In genomic region chr12:100101000-100101399, GRCh38 we compare ENCODE assay signal across 24 cellular contexts. TPM values are rescaled to one million over a fixed set of nuclear protein-coding genes. Genes with fewer than 3 reads are reported as not detected.
DNase-seq lines count a peak whose midpoint lies in the region; ATAC-seq and TF ChIP-seq lines count a peak whose summit lies in the region.
"Had no signal": no experiment of that assay in that cellular context is flagged by ENCODE, and none has a peak within 500 bp of the region (broad histone marks: within the 10 kb centered on the region; RNA-seq: fewer than 3 reads in every experiment).

No MANE protein-coding gene starts in this region.

- TF ChIP-seq CTCF in epithelial cell of esophagus (IDR thresholded peaks at IDR 0.05; ENCODE audit: insufficient read depth, low read depth, low read length, missing control alignments): no peak

- peak overlapping the region; percentile 21 for H3K27ac Mint-ChIP-seq in activated CD8-positive, alpha-beta memory T cell treated with anti-CD3 and anti-CD28 coated beads, Interleukin-2, amount 10 ng/mL, durations not matched to agents 7 days and 5 days

- peaks cover 34% of the 10 kb centered on the region for H3K36me3 Mint-ChIP-seq in activated CD8-positive, alpha-beta memory T cell treated with anti-CD3 and anti-CD28 coated beads, Interleukin-2, amount 10 ng/mL, durations not matched to agents 7 days and 5 days

- ATAC-seq in activated CD8-positive, alpha-beta memory T cell treated with anti-CD3 and anti-CD28 coated beads, Interleukin-2, amount 10 ng/mL, durations not matched to agents 7 days and 5 days: peak; percentile 27
- ATAC-seq in HG02610 (IDR thresholded peaks at IDR 0.05; ENCODE audit: unreplicated experiment) (peak; percentile 54), HG03159 (IDR thresholded peaks at IDR 0.05; ENCODE audit: unreplicated experiment) (no peak)
- ATAC-seq: A549, GM12878 had no signal

- in situ Hi-C loops in G401 (cut with HindIII; ENCODE audit: low sequenced_read_pairs): no loop called here

- no peak overlapping the region for H3K4me3 Mint-ChIP-seq in activated CD8-positive, alpha-beta memory T cell treated with anti-CD3 and anti-CD28 coated beads, Interleukin-2, amount 10 ng/mL, durations not matched to agents 7 days and 5 days
- H3K4me3 Mint-ChIP-seq: CD4-positive, alpha-beta memory T cell had no signal

- CTCF ChIA-PET in activated CD8-positive, alpha-beta memory T cell treated with anti-CD3 and anti-CD28 coated beads, Interleukin-2, amount 10 ng/mL, durations not matched to agents 7 days and 5 days (lab: Charles Lee): no interaction called here

- no peak for DNase-seq in activated CD8-positive, alpha-beta memory T cell treated with anti-CD3 and anti-CD28 coated beads, Interleukin-2, amount 10 ng/mL, durations not matched to agents 7 days and 5 days
- no peak for DNase-seq in activated CD8-positive, alpha-beta memory T cell treated with anti-CD3 and anti-CD28 coated beads, Interleukin-2, amount 50 U/mL, for 48 hours
- DNase-seq in G401 (ENCODE audit: low spot score) (peak; percentile 4), epithelial cell of esophagus (ENCODE audit: low read depth) (peak; percentile 29), COR-L47 (lab: John Stamatoyannopoulos, UW) (no peak)
- DNase-seq: AML-193; Caco-2; CD4-positive, alpha-beta memory T cell; GDM1; HCEC 1CT; NCI-H1048; NCI-H1417; NCI-H1694; NCI-H2029 treated with DMSO at 0.1 percent for 48 hours; NCI-H2227 treated with DMSO at 0.1 percent for 48 hours; NCI-H526 treated with DMSO at 0.1 percent for 48 hours; PC-9; Right ventricle myocardium superior had no signal

- H3K4me3 ChIP-seq in epithelial cell of esophagus (ENCODE audit: low read length): no peak overlapping the region
- H3K4me3 ChIP-seq: A549; BLaER1 treated with 17β-estradiol and CSF1 and Interleukin-3, amounts not matched to agents 10 nM and 100 nM; GM12878; PC-9; SJSA1 had no signal

- peaks cover 4% of the 10 kb centered on the region for H3K4me1 Mint-ChIP-seq in activated CD8-positive, alpha-beta memory T cell treated with anti-CD3 and anti-CD28 coated beads, Interleukin-2, amount 10 ng/mL, durations not matched to agents 7 days and 5 days

- no peaks in the 10 kb centered on the region for H3K9me3 Mint-ChIP-seq in activated CD8-positive, alpha-beta memory T cell treated with anti-CD3 and anti-CD28 coated beads, Interleukin-2, amount 10 ng/mL, durations not matched to agents 7 days and 5 days (ENCODE audit: low read depth)
- H3K9me3 Mint-ChIP-seq: CD4-positive, alpha-beta memory T cell had no signal

- no peaks in the 10 kb centered on the region for H3K27me3 Mint-ChIP-seq in activated CD8-positive, alpha-beta memory T cell treated with anti-CD3 and anti-CD28 coated beads, Interleukin-2, amount 10 ng/mL, durations not matched to agents 7 days and 5 days
- H3K27me3 Mint-ChIP-seq: CD4-positive, alpha-beta memory T cell had no signal

RNA-seq across cellular contexts. Expression of gene BLTP3B, which starts 41.7 kb away (rescaled TPM):
- total RNA-seq in activated CD8-positive, alpha-beta memory T cell treated with anti-CD3 and anti-CD28 coated beads, Interleukin-2, amount 10 ng/mL, durations not matched to agents 7 days and 5 days: 10 to 100 TPM; 36.4 to 42.0 TPM
- 34.2 and 53.8 TPM in 2 replicates for total RNA-seq in G401 (2014; rRNA removed; shearing (Covaris generic))

Comparison
In these comparisons a context has a peak if more than half of its experiments do, and no peak if none do; other contexts are left out.
1. DNase-seq: peak in G401 (single experiment) and epithelial cell of esophagus (single experiment); none in activated CD8-positive, alpha-beta memory T cell treated with anti-CD3 and anti-CD28 coated beads, Interleukin-2, amount 10 ng/mL, durations not matched to agents 7 days and 5 days (single experiment), activated CD8-positive, alpha-beta memory T cell treated with anti-CD3 and anti-CD28 coated beads, Interleukin-2, amount 50 U/mL, for 48 hours (single experiment) and COR-L47 (single experiment).